1 cellular context compared by ENCODE assay signal in genomic region chr2:10307561-10308156, GRCh38.
A peak's percentile ranks its signal among the peaks of the same experiment; 100 is the strongest.
TF ChIP-seq lines count a peak whose summit lies in the region.

No MANE protein-coding gene starts in this region.

TF ChIP-seq in K562, 482 proteins besides CTCF, POLR2A, EP300 and RAD21 (continued from another document):
- no peak for TF ChIP-seq AFF4 (CRISPR knock-in tag; IDR thresholded peaks at IDR 0.05)
- TF ChIP-seq CXXC5 (CRISPR knock-in tag; IDR thresholded peaks at IDR 0.05) = peak; percentile 80
- no peak for TF ChIP-seq CBX2 (IDR thresholded peaks at IDR 0.05; ENCODE audit: insufficient read depth, low read length, poor library complexity, severe bottlenecking)
- TF ChIP-seq, protein P1, sequence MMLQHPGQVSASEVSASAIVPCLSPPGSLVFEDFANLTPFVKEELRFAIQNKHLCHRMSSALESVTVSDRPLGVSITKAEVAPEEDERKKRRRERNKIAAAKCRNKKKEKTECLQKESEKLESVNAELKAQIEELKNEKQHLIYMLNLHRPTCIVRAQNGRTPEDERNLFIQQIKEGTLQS (IDR thresholded peaks at IDR 0.05) = peak; percentile 95
- TF ChIP-seq, protein P1 (CRISPR knock-in tag; conservative IDR thresholded peaks at IDR 0.05) = no peak
- TF ChIP-seq SMARCA4 (IDR thresholded peaks at IDR 0.05) = peak; percentile 77
- TF ChIP-seq ZNF589 (CRISPR knock-in tag; IDR thresholded peaks at IDR 0.05; ENCODE audit: low read depth) = peak; percentile 78; the same call in 1 of the 2 replicates
- no peak for TF ChIP-seq ZNF263 (CRISPR knock-in tag; IDR thresholded peaks at IDR 0.05; ENCODE audit: borderline replicate concordance)
- TF ChIP-seq TEAD2 (tag; IDR thresholded peaks at IDR 0.05) = no peak
- TF ChIP-seq, protein P2, sequence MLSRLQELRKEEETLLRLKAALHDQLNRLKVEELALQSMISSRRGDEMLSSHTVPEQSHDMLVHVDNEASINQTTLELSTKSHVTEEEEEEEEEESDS (CRISPR knock-in tag; IDR thresholded peaks at IDR 0.05) = no peak
- TF ChIP-seq ZNF239 (CRISPR knock-in tag; IDR thresholded peaks at IDR 0.05) = no peak
- no peak for TF ChIP-seq ZNF41 (CRISPR knock-in tag; conservative IDR thresholded peaks at IDR 0.05)
- TF ChIP-seq CAMTA2 (CRISPR knock-in tag; conservative IDR thresholded peaks at IDR 0.05) = no peak
- TF ChIP-seq U2AF1 (optimal IDR thresholded peaks at IDR 0.05; ENCODE audit: low read depth, low read length) = no peak
- TF ChIP-seq ZNF12 (CRISPR knock-in tag; IDR thresholded peaks at IDR 0.05) = no peak
